25 cellular contexts compared by ENCODE assay signal in genomic region chr11:112877561-112877960, GRCh38.
A peak's percentile ranks its signal among the peaks of the same experiment; 100 is the strongest.
DNase-seq lines count a peak whose midpoint lies in the region; ATAC-seq and TF ChIP-seq lines count a peak whose summit lies in the region.
"Had no signal": no experiment of that assay in that cellular context is flagged by ENCODE, and none has a peak within 500 bp of the region (broad histone marks: within the 10 kb centered on the region; RNA-seq: fewer than 3 reads in every experiment).

No MANE protein-coding gene starts in this region.

- DNase-seq in ELF-1 (ENCODE audit: low read depth, low spot score) (peak; percentile 65), NCI-H146 treated with DMSO at 0.1 percent for 48 hours (lab: John Stamatoyannopoulos, UW; ENCODE audit: unreplicated experiment) (peak; percentile 62), cerebellum (ENCODE audit: low spot score) (no peak), NCI-H187 (lab: John Stamatoyannopoulos, UW) (no peak), ovary (no peak)
- no peak for DNase-seq in effector memory CD8-positive, alpha-beta T cell
- no peak for DNase-seq in natural killer cell treated with Interleukin-12 subunit alpha and Interleukin-12 subunit beta and Interleukin-15 and Interleukin-18, amount 100 ng/mL, for 72 hours (ENCODE audit: low spot score)
- DNase-seq: activated naive CD4-positive, alpha-beta T cell treated with anti-CD3 and anti-CD28 coated beads for 36 hours; activated T-cell treated with anti-CD3 and anti-CD28 coated beads, Interleukin-2, amount 50 U/mL, for 48 hours; aorta; DND-41; kidney glomerular epithelial cell; NCI-H2081 treated with DMSO at 0.1 percent for 48 hours; NK-92 treated with Interleukin-12 subunit alpha and Interleukin-12 subunit beta, amount 100 ng/mL, for 24 hours; SHP77 treated with DMSO at 0.1 percent for 48 hours; stimulated activated CD4-positive, alpha-beta T cell treated with anti-CD3 and anti-CD28 coated beads, Interleukin-2, amount 100 ng/mL, for 48 hours; T-cell; testis; uterus had no signal

- H3K9me3 ChIP-seq in ovary, result no peaks in the 10 kb centered on the region
- H3K9me3 ChIP-seq: BLaER1 treated with 17β-estradiol and CSF1 and Interleukin-3, amounts not matched to agents 10 nM and 100 nM; testis; uterus had no signal

- H3K27ac Mint-ChIP-seq in effector memory CD8-positive, alpha-beta T cell, result peak overlapping the region; percentile 16 to 63
- H3K27ac Mint-ChIP-seq in natural killer cell treated with Interleukin-12 subunit alpha and Interleukin-12 subunit beta and Interleukin-15 and Interleukin-18, amount 100 ng/mL, for 72 hours, result peak overlapping the region in 1 of 2 donors; percentile 75
- H3K27ac Mint-ChIP-seq: activated naive CD4-positive, alpha-beta T cell treated with anti-CD3 and anti-CD28 coated beads for 36 hours; dendritic cell treated with granulocyte-macrophage colony-stimulating factor and Interleukin-4, amounts not matched to agents 40 ng/mL and 50 ng/mL, for 4 days; stimulated activated effector memory CD8-positive, alpha-beta T cell treated with anti-CD3 and anti-CD28 coated beads, Interleukin-12 subunit alpha, Interleukin-12 subunit beta, amount 100 ng/mL, for 72 hours; T-cell had no signal

- no peak for TF ChIP-seq POLR2A in ovary (IDR thresholded peaks at IDR 0.05)

- H3K36me3 ChIP-seq in ovary, result no peaks in the 10 kb centered on the region
- H3K36me3 ChIP-seq: BLaER1 treated with 17β-estradiol and CSF1 and Interleukin-3, amounts not matched to agents 10 nM and 100 nM; uterus had no signal

- H3K4me3 ChIP-seq in ovary, result no peak overlapping the region
- H3K4me3 ChIP-seq: BLaER1 treated with 17β-estradiol and CSF1 and Interleukin-3, amounts not matched to agents 10 nM and 100 nM; lung; testis; uterus had no signal

- ATAC-seq in effector memory CD8-positive, alpha-beta T cell (replicated peaks), result no peak
- no peak for ATAC-seq in natural killer cell treated with Interleukin-12 subunit alpha and Interleukin-12 subunit beta and Interleukin-15 and Interleukin-18, amount 100 ng/mL, for 72 hours
- ATAC-seq in HG03139 (IDR thresholded peaks at IDR 0.05; ENCODE audit: unreplicated experiment), result no peak
- ATAC-seq: Panc1; stimulated activated effector memory CD8-positive, alpha-beta T cell treated with anti-CD3 and anti-CD28 coated beads, Interleukin-12 subunit alpha, Interleukin-12 subunit beta, amount 100 ng/mL, for 72 hours; T-cell had no signal

- H3K4me1 Mint-ChIP-seq in effector memory CD8-positive, alpha-beta T cell (ENCODE audit: low read depth in 2 of 2), result peaks cover 15 to 44% of the 10 kb centered on the region in 2 donors
- H3K4me1 Mint-ChIP-seq in natural killer cell treated with Interleukin-12 subunit alpha and Interleukin-12 subunit beta and Interleukin-15 and Interleukin-18, amount 100 ng/mL, for 72 hours (ENCODE audit: low read depth in 2 of 2), result peaks cover 39 to 77% of the 10 kb centered on the region in 2 donors

- 56 to 64% (median 62%) methylated on average over 9 of the region's 9 CpGs for WGBS in ovary, 3 donors

- no peaks in the 10 kb centered on the region for H3K27me3 ChIP-seq in ovary
- H3K27me3 ChIP-seq: BLaER1 treated with 17β-estradiol and CSF1 and Interleukin-3, amounts not matched to agents 10 nM and 100 nM; testis; uterus had no signal

- no peaks in the 10 kb centered on the region for H3K9me3 Mint-ChIP-seq in effector memory CD8-positive, alpha-beta T cell
- H3K9me3 Mint-ChIP-seq in natural killer cell treated with Interleukin-12 subunit alpha and Interleukin-12 subunit beta and Interleukin-15 and Interleukin-18, amount 100 ng/mL, for 72 hours, result no peaks in the 10 kb centered on the region
- H3K9me3 Mint-ChIP-seq: activated naive CD4-positive, alpha-beta T cell treated with anti-CD3 and anti-CD28 coated beads for 36 hours; dendritic cell treated with granulocyte-macrophage colony-stimulating factor and Interleukin-4, amounts not matched to agents 40 ng/mL and 50 ng/mL, for 4 days; stimulated activated effector memory CD8-positive, alpha-beta T cell treated with anti-CD3 and anti-CD28 coated beads, Interleukin-12 subunit alpha, Interleukin-12 subunit beta, amount 100 ng/mL, for 72 hours; T-cell had no signal

- peaks cover 2% of the 10 kb centered on the region for H3K36me3 Mint-ChIP-seq in effector memory CD8-positive, alpha-beta T cell (ENCODE audit: insufficient read depth)
- no peaks in the 10 kb centered on the region for H3K36me3 Mint-ChIP-seq in natural killer cell treated with Interleukin-12 subunit alpha and Interleukin-12 subunit beta and Interleukin-15 and Interleukin-18, amount 100 ng/mL, for 72 hours
- H3K36me3 Mint-ChIP-seq: stimulated activated effector memory CD8-positive, alpha-beta T cell treated with anti-CD3 and anti-CD28 coated beads, Interleukin-12 subunit alpha, Interleukin-12 subunit beta, amount 100 ng/mL, for 72 hours; T-cell had no signal

- intact Hi-C loops in ovary (cut with DNase I), result no loop called here

- no peak overlapping the region for H3K4me3 Mint-ChIP-seq in effector memory CD8-positive, alpha-beta T cell
- H3K4me3 Mint-ChIP-seq in natural killer cell treated with Interleukin-12 subunit alpha and Interleukin-12 subunit beta and Interleukin-15 and Interleukin-18, amount 100 ng/mL, for 72 hours, result peak overlapping the region; percentile 43
- H3K4me3 Mint-ChIP-seq: activated naive CD4-positive, alpha-beta T cell treated with anti-CD3 and anti-CD28 coated beads for 36 hours; dendritic cell treated with granulocyte-macrophage colony-stimulating factor and Interleukin-4, amounts not matched to agents 40 ng/mL and 50 ng/mL, for 4 days; stimulated activated effector memory CD8-positive, alpha-beta T cell treated with anti-CD3 and anti-CD28 coated beads, Interleukin-12 subunit alpha, Interleukin-12 subunit beta, amount 100 ng/mL, for 72 hours; T-cell had no signal

- no peak for TF ChIP-seq EP300 in ovary (IDR thresholded peaks at IDR 0.05)

- H3K27ac ChIP-seq in ovary, result no peak overlapping the region
- H3K27ac ChIP-seq: BLaER1 treated with 17β-estradiol and CSF1 and Interleukin-3, amounts not matched to agents 10 nM and 100 nM; testis; uterus had no signal

- H3K4me1 ChIP-seq in ovary (ENCODE audit: insufficient read depth), result peaks cover 6% of the 10 kb centered on the region
- H3K4me1 ChIP-seq: testis, uterus had no signal

- no peak for TF ChIP-seq CTCF in ovary (IDR thresholded peaks at IDR 0.05)

- H3K27me3 Mint-ChIP-seq in effector memory CD8-positive, alpha-beta T cell, result peaks cover 0 to 3% of the 10 kb centered on the region in 2 donors
- H3K27me3 Mint-ChIP-seq in natural killer cell treated with Interleukin-12 subunit alpha and Interleukin-12 subunit beta and Interleukin-15 and Interleukin-18, amount 100 ng/mL, for 72 hours, result no peaks in the 10 kb centered on the region
- H3K27me3 Mint-ChIP-seq: dendritic cell treated with granulocyte-macrophage colony-stimulating factor and Interleukin-4, amounts not matched to agents 40 ng/mL and 50 ng/mL, for 4 days had no signal

Comparison
In these comparisons a context has a peak if more than half of its experiments do, and no peak if none do; other contexts are left out.
1. DNase-seq: peak in ELF-1 (single experiment) and NCI-H146 treated with DMSO at 0.1 percent for 48 hours (single experiment); none in effector memory CD8-positive, alpha-beta T cell (0 of 3), natural killer cell treated with Interleukin-12 subunit alpha and Interleukin-12 subunit beta and Interleukin-15 and Interleukin-18, amount 100 ng/mL, for 72 hours (single experiment), cerebellum (single experiment), NCI-H187 (0 of 2) and ovary (0 of 5).